ENCODE assay signal across 24 cellular contexts in genomic region chr9:88716636-88717035, GRCh38.
"Had no signal": no experiment of that assay in that cellular context is flagged by ENCODE, and none has a peak within 500 bp of the region (broad histone marks: within the 10 kb centered on the region; RNA-seq: fewer than 3 reads in every experiment).

No MANE protein-coding gene starts in this region.

- H3K4me1 Mint-ChIP-seq: endodermal cell; immature natural killer cell; naive thymus-derived CD4-positive, alpha-beta T cell; stimulated activated naive CD8-positive, alpha-beta T cell treated with anti-CD3 and anti-CD28 coated beads, Interleukin-15, amount 100 ng/mL, for 72 hours; WTC11 had no signal

- H3K4me3 ChIP-seq: lower lobe of right lung, neural progenitor cell, tibial artery had no signal

- H3K36me3 Mint-ChIP-seq: activated naive CD8-positive, alpha-beta T cell; immature natural killer cell; neural progenitor cell; WTC11 had no signal

- H3K27me3 ChIP-seq: neural progenitor cell, tibial artery had no signal

- H3K9me3 ChIP-seq: lower lobe of right lung had no signal

- H3K36me3 ChIP-seq: lower lobe of right lung, neural progenitor cell, tibial artery had no signal

- H3K4me1 ChIP-seq: lower lobe of right lung had no signal

- ATAC-seq: left lobe of liver; lower lobe of right lung; naive thymus-derived CD4-positive, alpha-beta T cell; stimulated activated naive CD8-positive, alpha-beta T cell treated with anti-CD3 and anti-CD28 coated beads, Interleukin-15, amount 100 ng/mL, for 72 hours; WTC11 had no signal

- H3K27ac Mint-ChIP-seq: activated naive CD8-positive, alpha-beta T cell; activated T-cell treated with anti-CD3 and anti-CD28 coated beads, Interleukin-2, amount 50 U/mL, for 24 hours; activated T-helper 2 cell treated with anti-CD3 and anti-CD28 coated beads, Interferon-gamma antibody, Interleukin-2, Interleukin-4, amounts not matched to agents 10 μg/mL and 5 μg/mL and 100 μg/mL, durations not matched to agents 14 hours and 24 hours and 36 hours; endodermal cell; immature natural killer cell; naive thymus-derived CD4-positive, alpha-beta T cell; neural progenitor cell; progenitor cell of endocrine pancreas; stimulated activated naive CD8-positive, alpha-beta T cell treated with anti-CD3 and anti-CD28 coated beads, Interleukin-15, amount 100 ng/mL, for 72 hours; T-helper 1 cell treated with Interleukin-12 subunit alpha and Interleukin-12 subunit beta and Interleukin-4 antibody, amounts not matched to agents 30 μg/mL and 1 μg/mL, for 36 hours; WTC11 had no signal

- H3K9me3 Mint-ChIP-seq: activated T-cell treated with anti-CD3 and anti-CD28 coated beads, Interleukin-2, amount 50 U/mL, for 24 hours; activated T-helper 2 cell treated with anti-CD3 and anti-CD28 coated beads, Interferon-gamma antibody, Interleukin-2, Interleukin-4, amounts not matched to agents 10 μg/mL and 5 μg/mL and 100 μg/mL, durations not matched to agents 14 hours and 24 hours and 36 hours; stimulated activated naive CD8-positive, alpha-beta T cell treated with anti-CD3 and anti-CD28 coated beads, Interleukin-15, amount 100 ng/mL, for 72 hours; T-helper 1 cell treated with Interleukin-12 subunit alpha and Interleukin-12 subunit beta and Interleukin-4 antibody, amounts not matched to agents 30 μg/mL and 1 μg/mL, for 36 hours had no signal

- DNase-seq: activated CD8-positive, alpha-beta memory T cell treated with anti-CD3 and anti-CD28 coated beads for 24 hours; activated CD8-positive, alpha-beta memory T cell treated with anti-CD3 and anti-CD28 coated beads, Interleukin-2, amount 50 U/mL, for 4 hours; activated naive CD4-positive, alpha-beta T cell; activated T-cell treated with anti-CD3 and anti-CD28 coated beads, Interleukin-2, amount 50 U/mL, for 24 hours; cerebellar nuclear complex; cortex of kidney; endodermal cell; foreskin melanocyte; immature natural killer cell; lower lobe of right lung; naive thymus-derived CD4-positive, alpha-beta T cell; retina; stimulated activated CD4-positive, alpha-beta T cell treated with anti-CD3 and anti-CD28 coated beads, Interleukin-4, amount 100 ng/mL, for 24 hours; stimulated activated naive CD8-positive, alpha-beta T cell treated with anti-CD3 and anti-CD28 coated beads, Interleukin-15, amount 100 ng/mL, for 72 hours; T1000; tibial artery had no signal

- H3K4me2 ChIP-seq: neural progenitor cell had no signal

- H3K9ac ChIP-seq: neural progenitor cell had no signal

- H2AFZ ChIP-seq: neural progenitor cell had no signal

- H3K27ac ChIP-seq: epithelial cell of prostate, lower lobe of right lung, neural progenitor cell had no signal

- H3K27me3 Mint-ChIP-seq: progenitor cell of endocrine pancreas had no signal

- H3K4me3 Mint-ChIP-seq: activated naive CD8-positive, alpha-beta T cell; activated T-cell treated with anti-CD3 and anti-CD28 coated beads, Interleukin-2, amount 50 U/mL, for 24 hours; endodermal cell; immature natural killer cell; naive thymus-derived CD4-positive, alpha-beta T cell; neural progenitor cell; stimulated activated naive CD8-positive, alpha-beta T cell treated with anti-CD3 and anti-CD28 coated beads, Interleukin-15, amount 100 ng/mL, for 72 hours; T-helper 1 cell treated with Interleukin-12 subunit alpha and Interleukin-12 subunit beta and Interleukin-4 antibody, amounts not matched to agents 30 μg/mL and 1 μg/mL, for 36 hours; WTC11 had no signal
